ENCODE assay signal across 8 cellular contexts in the genomic region with DNA sequence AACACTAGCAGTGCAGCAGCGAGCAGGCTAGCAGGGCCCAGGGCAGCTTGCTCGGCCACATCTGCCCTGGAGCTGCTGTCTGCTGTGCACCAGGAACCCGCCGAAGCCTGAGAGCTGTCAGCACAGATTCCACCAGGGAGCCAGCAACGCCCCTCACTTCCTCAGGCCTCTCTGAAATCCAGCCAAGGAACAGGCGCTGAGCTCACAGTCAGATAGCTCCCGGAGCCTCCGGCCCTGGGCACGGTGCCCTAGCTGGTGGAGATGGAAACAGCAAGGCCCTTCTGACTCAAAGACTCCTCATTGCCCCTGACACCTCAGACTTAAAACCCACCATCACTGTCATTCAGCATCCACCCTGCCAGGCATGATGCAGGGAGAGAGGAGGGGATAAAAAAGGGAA.
DNase-seq lines count a peak whose midpoint lies in the region; ATAC-seq and TF ChIP-seq lines count a peak whose summit lies in the region.

No MANE protein-coding gene starts in this region.

- DNase-seq in HS-5 (ENCODE audit: low read depth) (peak; percentile 92), MCF 10A (ENCODE audit: unreplicated experiment) (peak; percentile 94), islet precursor cell (peak; percentile 74), smooth muscle cell of the brain vasculature (ENCODE audit: low read depth, low spot score) (peak; percentile 69), GM10266 (ENCODE audit: extremely low spot score) (no peak)

- CTCF ChIA-PET in MCF 10A (lab: Yijun Ruan, JAX), result interaction anchor here (0.5 to 5.1 kb wide), 10 partner anchors 10 to 892 kb away, joined by 3 to 35 read pairs (median 5); no protein-coding TSS in a partner anchor

- ATAC-seq in GM21786 (IDR thresholded peaks at IDR 0.05; ENCODE audit: unreplicated experiment) (no peak), GM19455 (IDR thresholded peaks at IDR 0.05; ENCODE audit: unreplicated experiment) (no peak), GM19452 (IDR thresholded peaks at IDR 0.05; ENCODE audit: unreplicated experiment) (no peak)

- no peak overlapping the region for H3K27ac Mint-ChIP-seq in MCF 10A (ENCODE audit: low read depth, unreplicated experiment)

- POLR2A ChIA-PET in MCF 10A (lab: Yijun Ruan, JAX), result interaction anchor here (0.6 to 2.6 kb wide), 14 partner anchors 9 to 1011 kb away, joined by 3 to 28 read pairs (median 4); no protein-coding TSS in a partner anchor

- no peaks in the 10 kb centered on the region for H3K9me3 Mint-ChIP-seq in MCF 10A (ENCODE audit: unreplicated experiment)

- BruUV-seq in MCF 10A (replicated peaks; lab: Mats Ljungman, UMichigan), result no TSS peak

- no peaks in the 10 kb centered on the region for H3K36me3 Mint-ChIP-seq in MCF 10A (ENCODE audit: insufficient read depth, unreplicated experiment)

- intact Hi-C loops in MCF 10A (cut with micrococcal nuclease), result no loop called here

- H3K27me3 Mint-ChIP-seq in MCF 10A (ENCODE audit: insufficient read depth, unreplicated experiment), result no peaks in the 10 kb centered on the region

- H3K4me1 Mint-ChIP-seq in MCF 10A (ENCODE audit: insufficient read depth, unreplicated experiment), result peaks cover 38% of the 10 kb centered on the region

- H3K4me3 Mint-ChIP-seq in MCF 10A (ENCODE audit: unreplicated experiment), result no peak overlapping the region

- TF ChIP-seq CTCF in MCF 10A (IDR thresholded peaks at IDR 0.05; ENCODE audit: unreplicated experiment) (no peak), GM10266 (IDR thresholded peaks at IDR 0.05; ENCODE audit: control insufficient read depth, insufficient read depth, low read depth, missing control alignments) (no peak)
